ENCODE assay signal across 1 cellular context in genomic region chr12:138171-138897, GRCh38.
TF ChIP-seq lines count a peak whose summit lies in the region.

No MANE protein-coding gene starts in this region.

TF ChIP-seq in WTC11, 78 proteins besides CTCF, POLR2A, EP300 and RAD21 (continued from another document):
- TF ChIP-seq PRDM15 (CRISPR knock-in tag; IDR thresholded peaks at IDR 0.05) (0 out of 2 replicates have a peak, but pooled peaks have one; percentile 21), STAT6 (CRISPR knock-in tag; conservative IDR thresholded peaks at IDR 0.05; ENCODE audit: low read depth) (no peak), MYBL2 (CRISPR knock-in tag; IDR thresholded peaks at IDR 0.05) (0 out of 2 replicates have a peak, but pooled peaks have one; percentile 2), MAX (CRISPR knock-in tag; IDR thresholded peaks at IDR 0.05) (peak; percentile 65; the same call in 1 of the 2 replicates), IRF1 (CRISPR knock-in tag; IDR thresholded peaks at IDR 0.05) (0 out of 2 replicates have a peak, but pooled peaks have one; percentile 9)
TF ChIP-seq in WTC11: peak in this region for 4.
